32 cellular contexts compared by ENCODE assay signal in genomic region chr1:7524681-7525340, GRCh38.
"Had no signal": no experiment of that assay in that cellular context is flagged by ENCODE, and none has a peak within 500 bp of the region (broad histone marks: within the 10 kb centered on the region; RNA-seq: fewer than 3 reads in every experiment).

No MANE protein-coding gene starts in this region.

- DNase-seq: activated CD4-positive, alpha-beta memory T cell treated with anti-CD3 and anti-CD28 coated beads for 36 hours; activated CD4-positive, alpha-beta T cell treated with anti-CD3 and anti-CD28 coated beads for 36 hours; activated CD4-positive, alpha-beta T cell treated with anti-CD3 and anti-CD28 coated beads, Interleukin-2, amount 10 ng/mL, durations not matched to agents 24 days and 14 days; activated CD4-positive, CD25-positive, alpha-beta regulatory T cell; activated CD4-positive, CD25-positive, alpha-beta regulatory T cell treated with anti-CD3 and anti-CD28 coated beads, Interleukin-2, amount 50 U/mL, for 72 hours; activated CD8-positive, alpha-beta memory T cell treated with anti-CD3 and anti-CD28 coated beads, Interleukin-2, amount 10 ng/mL, durations not matched to agents 7 days and 5 days; activated CD8-positive, alpha-beta memory T cell treated with anti-CD3 and anti-CD28 coated beads, Interleukin-2, amount 50 U/mL, for 4 hours; activated CD8-positive, alpha-beta T cell treated with anti-CD3 and anti-CD28 coated beads, Interleukin-2, amount 10 ng/mL, durations not matched to agents 7 days and 5 days; activated gamma-delta T cell treated with Interleukin-2 at 50 U/mL for 16 hours; activated naive CD4-positive, alpha-beta T cell treated with anti-CD3 and anti-CD28 coated beads, Interleukin-2, amount 50 U/mL, for 16 hours; activated naive CD4-positive, alpha-beta T cell treated with Interleukin-2 at 50 U/mL for 16 hours; activated T-cell treated with anti-CD3 and anti-CD28 coated beads, Interleukin-2, amount 50 U/mL, for 1 hour; activated T-cell treated with anti-CD3 and anti-CD28 coated beads, Interleukin-2, amount 50 U/mL, for 48 hours; amniotic stem cell; anterior cingulate cortex; brain microvascular endothelial cell; effector memory CD4-positive, alpha-beta T cell; endodermal cell; foreskin keratinocyte; gastrocnemius medialis; T-helper 1 cell; T-helper 17 cell; T1000 had no signal

- H3K36me3 ChIP-seq: brain microvascular endothelial cell, gastrocnemius medialis had no signal

- H3K27me3 Mint-ChIP-seq: activated CD4-positive, alpha-beta T cell treated with anti-CD3 and anti-CD28 coated beads, Interleukin-2, amount 10 ng/mL, durations not matched to agents 24 days and 14 days had no signal

- H3K27ac ChIP-seq: brain microvascular endothelial cell, coronary artery, dorsolateral prefrontal cortex, foreskin keratinocyte, gastrocnemius medialis had no signal

- H3K9me3 ChIP-seq: gastrocnemius medialis had no signal

- H3K9me3 Mint-ChIP-seq: activated CD4-positive, alpha-beta memory T cell treated with anti-CD3 and anti-CD28 coated beads for 36 hours; activated CD4-positive, alpha-beta T cell treated with anti-CD3 and anti-CD28 coated beads, Interleukin-2, amount 10 ng/mL, durations not matched to agents 24 days and 14 days; central memory CD8-positive, alpha-beta T cell; dendritic cell treated with granulocyte-macrophage colony-stimulating factor and Interleukin-4, amounts not matched to agents 40 ng/mL and 50 ng/mL, for 4 days had no signal

- H3K4me3 ChIP-seq: coronary artery, dorsolateral prefrontal cortex, gastrocnemius medialis had no signal

- ATAC-seq: activated CD4-positive, alpha-beta T cell treated with anti-CD3 and anti-CD28 coated beads for 36 hours; activated CD8-positive, alpha-beta memory T cell treated with anti-CD3 and anti-CD28 coated beads, Interleukin-2, amount 10 ng/mL, durations not matched to agents 7 days and 5 days; activated CD8-positive, alpha-beta T cell treated with anti-CD3 and anti-CD28 coated beads, Interleukin-2, amount 10 ng/mL, durations not matched to agents 7 days and 5 days; esophagus mucosa; foreskin keratinocyte; gastrocnemius medialis; T-helper 17 cell had no signal

- H3K4me3 Mint-ChIP-seq: activated CD4-positive, alpha-beta memory T cell treated with anti-CD3 and anti-CD28 coated beads for 36 hours; activated CD4-positive, alpha-beta T cell treated with anti-CD3 and anti-CD28 coated beads for 36 hours; activated CD4-positive, alpha-beta T cell treated with anti-CD3 and anti-CD28 coated beads, Interleukin-2, amount 10 ng/mL, durations not matched to agents 24 days and 14 days; activated CD8-positive, alpha-beta memory T cell treated with anti-CD3 and anti-CD28 coated beads, Interleukin-2, amount 10 ng/mL, durations not matched to agents 7 days and 5 days; activated CD8-positive, alpha-beta T cell treated with anti-CD3 and anti-CD28 coated beads, Interleukin-2, amount 10 ng/mL, durations not matched to agents 7 days and 5 days; activated naive CD8-positive, alpha-beta T cell; activated T-helper 1 cell treated with anti-CD3 and anti-CD28 coated beads, Interleukin-12 subunit alpha, Interleukin-12 subunit beta, Interleukin-2, Interleukin-4 antibody, amounts not matched to agents 30 ng/mL and 10 ng/mL and 1 ng/mL, durations not matched to agents 14 hours and 24 hours and 36 hours; central memory CD8-positive, alpha-beta T cell; dendritic cell treated with granulocyte-macrophage colony-stimulating factor and Interleukin-4, amounts not matched to agents 40 ng/mL and 50 ng/mL, for 4 days; endodermal cell; T-helper 17 cell; T-helper 2 cell treated with Interferon-gamma antibody and Interleukin-4, amounts not matched to agents 5 μg/mL and 100 μg/mL, for 36 hours had no signal

- H3K27ac Mint-ChIP-seq: activated CD4-positive, alpha-beta memory T cell treated with anti-CD3 and anti-CD28 coated beads for 36 hours; activated CD4-positive, alpha-beta T cell treated with anti-CD3 and anti-CD28 coated beads for 36 hours; activated CD4-positive, alpha-beta T cell treated with anti-CD3 and anti-CD28 coated beads, Interleukin-2, amount 10 ng/mL, durations not matched to agents 24 days and 14 days; activated CD8-positive, alpha-beta memory T cell treated with anti-CD3 and anti-CD28 coated beads, Interleukin-2, amount 10 ng/mL, durations not matched to agents 7 days and 5 days; activated CD8-positive, alpha-beta T cell treated with anti-CD3 and anti-CD28 coated beads, Interleukin-2, amount 10 ng/mL, durations not matched to agents 7 days and 5 days; activated naive CD8-positive, alpha-beta T cell; activated T-helper 1 cell treated with anti-CD3 and anti-CD28 coated beads, Interleukin-12 subunit alpha, Interleukin-12 subunit beta, Interleukin-2, Interleukin-4 antibody, amounts not matched to agents 30 ng/mL and 10 ng/mL and 1 ng/mL, durations not matched to agents 14 hours and 24 hours and 36 hours; activated T-helper 2 cell treated with anti-CD3 and anti-CD28 coated beads, Interferon-gamma antibody, Interleukin-2, Interleukin-4, amounts not matched to agents 10 μg/mL and 5 μg/mL and 100 μg/mL, durations not matched to agents 14 hours and 24 hours and 36 hours; dendritic cell treated with granulocyte-macrophage colony-stimulating factor and Interleukin-4, amounts not matched to agents 40 ng/mL and 50 ng/mL, for 4 days; endodermal cell; T-helper 17 cell; T-helper 2 cell treated with Interferon-gamma antibody and Interleukin-4, amounts not matched to agents 5 μg/mL and 100 μg/mL, for 36 hours had no signal

- H3K4me1 ChIP-seq: foreskin keratinocyte, gastrocnemius medialis had no signal

- H3K27me3 ChIP-seq: brain microvascular endothelial cell, dorsolateral prefrontal cortex had no signal

- H3K4me1 Mint-ChIP-seq: activated CD4-positive, alpha-beta T cell treated with anti-CD3 and anti-CD28 coated beads for 36 hours; activated CD4-positive, alpha-beta T cell treated with anti-CD3 and anti-CD28 coated beads, Interleukin-2, amount 10 ng/mL, durations not matched to agents 24 days and 14 days; activated CD8-positive, alpha-beta memory T cell treated with anti-CD3 and anti-CD28 coated beads, Interleukin-2, amount 10 ng/mL, durations not matched to agents 7 days and 5 days; central memory CD8-positive, alpha-beta T cell; endodermal cell; T-helper 17 cell had no signal

- H3K36me3 Mint-ChIP-seq: activated CD4-positive, alpha-beta memory T cell treated with anti-CD3 and anti-CD28 coated beads for 36 hours; activated CD8-positive, alpha-beta memory T cell treated with anti-CD3 and anti-CD28 coated beads, Interleukin-2, amount 10 ng/mL, durations not matched to agents 7 days and 5 days; activated naive CD8-positive, alpha-beta T cell had no signal
